Comparison of ENCODE assay signal across 9 cellular contexts in genomic region chr1:12063141-12064072, GRCh38. TPM values are rescaled to one million over a fixed set of nuclear protein-coding genes. Genes with fewer than 3 reads are reported as not detected.
DNase-seq lines count a peak whose midpoint lies in the region; ATAC-seq and TF ChIP-seq lines count a peak whose summit lies in the region.
"Had no signal": no experiment of that assay in that cellular context is flagged by ENCODE, and none has a peak within 500 bp of the region (broad histone marks: within the 10 kb centered on the region; RNA-seq: fewer than 3 reads in every experiment).

Gene TNFRSF8 (plus strand): TSS chr1:12063303. CDS start chr1:12063599, 296 bp downstream.

- H3K27me3 Mint-ChIP-seq in CD14-positive monocyte (ENCODE audit: low read depth in 3 of 3) (peaks cover 53 to 67% (median 56%) of the 10 kb centered on the region in 3 donors), memory B cell (peaks cover 33% of the 10 kb centered on the region)
- H3K27me3 Mint-ChIP-seq in activated T-helper 2 cell treated with anti-CD3 and anti-CD28 coated beads, Interferon-gamma antibody, Interleukin-2, Interleukin-4, amounts not matched to agents 10 μg/mL and 5 μg/mL and 100 μg/mL, durations not matched to agents 14 hours and 24 hours and 36 hours (ENCODE audit: low read depth): no peaks in the 10 kb centered on the region

- H3K27ac ChIP-seq in HEK293 (ENCODE audit: extremely low read depth, low read depth, low read length) (no peak within 1 kb of the TSS), testis (no peak within 1 kb of the TSS)

- TF ChIP-seq CTCF in CD14-positive monocyte (IDR thresholded peaks at IDR 0.05) (no peak), HEK293 (tag by site-specific recombination; IDR thresholded peaks at IDR 0.05) (no peak), testis (IDR thresholded peaks at IDR 0.05) (no peak)

- H3K27ac Mint-ChIP-seq in CD14-positive monocyte (peak within 1 kb of the TSS in 1 of 7 donors; percentile 45), memory B cell (no peak within 1 kb of the TSS)
- H3K27ac Mint-ChIP-seq in activated T-helper 2 cell treated with anti-CD3 and anti-CD28 coated beads, Interferon-gamma antibody, Interleukin-2, Interleukin-4, amounts not matched to agents 10 μg/mL and 5 μg/mL and 100 μg/mL, durations not matched to agents 14 hours and 24 hours and 36 hours: peak within 1 kb of the TSS; percentile 72

- intact Hi-C loops in CD14-positive monocyte (cut with micrococcal nuclease): no loop called here
- intact Hi-C loops in activated T-helper 2 cell treated with anti-CD3 and anti-CD28 coated beads, Interferon-gamma antibody, Interleukin-2, Interleukin-4, amounts not matched to agents 10 μg/mL and 5 μg/mL and 100 μg/mL, durations not matched to agents 14 hours and 24 hours and 36 hours (cut with micrococcal nuclease): loop anchor here (1.0 to 10.0 kb wide), 3 partner anchors 23 to 451 kb away; no protein-coding TSS in a partner anchor
- intact Hi-C loops in testis (cut with DNase I; ENCODE audit: low total_unique reads): no loop called here

- H3K9me3 Mint-ChIP-seq in CD14-positive monocyte (peaks cover 0 to 18% (median 8%) of the 10 kb centered on the region in 7 donors), memory B cell (no peaks in the 10 kb centered on the region)
- H3K9me3 Mint-ChIP-seq in activated T-helper 2 cell treated with anti-CD3 and anti-CD28 coated beads, Interferon-gamma antibody, Interleukin-2, Interleukin-4, amounts not matched to agents 10 μg/mL and 5 μg/mL and 100 μg/mL, durations not matched to agents 14 hours and 24 hours and 36 hours: no peaks in the 10 kb centered on the region

- H3K36me3 Mint-ChIP-seq in CD14-positive monocyte (peaks cover 0 to 6% of the 10 kb centered on the region in 2 donors), memory B cell (no peaks in the 10 kb centered on the region)
- H3K36me3 Mint-ChIP-seq in activated T-helper 2 cell treated with anti-CD3 and anti-CD28 coated beads, Interferon-gamma antibody, Interleukin-2, Interleukin-4, amounts not matched to agents 10 μg/mL and 5 μg/mL and 100 μg/mL, durations not matched to agents 14 hours and 24 hours and 36 hours (ENCODE audit: low read depth): peaks cover 31% of the 10 kb centered on the region

- peaks cover 13% of the 10 kb centered on the region for H3K4me1 Mint-ChIP-seq in CD14-positive monocyte
- peaks cover 55% of the 10 kb centered on the region for H3K4me1 Mint-ChIP-seq in activated T-helper 2 cell treated with anti-CD3 and anti-CD28 coated beads, Interferon-gamma antibody, Interleukin-2, Interleukin-4, amounts not matched to agents 10 μg/mL and 5 μg/mL and 100 μg/mL, durations not matched to agents 14 hours and 24 hours and 36 hours (ENCODE audit: low read depth)
- H3K4me1 Mint-ChIP-seq in memory B cell: peaks cover 37% of the 10 kb centered on the region

- H3K4me3 Mint-ChIP-seq in CD14-positive monocyte: peak within 1 kb of the TSS in 1 of 2 donors; percentile 86
- H3K4me3 Mint-ChIP-seq in activated T-helper 2 cell treated with anti-CD3 and anti-CD28 coated beads, Interferon-gamma antibody, Interleukin-2, Interleukin-4, amounts not matched to agents 10 μg/mL and 5 μg/mL and 100 μg/mL, durations not matched to agents 14 hours and 24 hours and 36 hours (ENCODE audit: low read depth): peak within 1 kb of the TSS; percentile 89
- H3K4me3 Mint-ChIP-seq in memory B cell: peak within 1 kb of the TSS; percentile 77

- CTCF ChIA-PET in HEK293 (lab: Yijun Ruan, JAX): interaction anchor here (0.6 to 1.6 kb wide), 2 partner anchors 16 to 344 kb away, joined by 3 read pairs; no protein-coding TSS in a partner anchor

- POLR2A ChIA-PET in HEK293 (lab: Yijun Ruan, JAX): no interaction called here

- no peak for DNase-seq in CD14-positive monocyte (ENCODE audit: low spot score)
- no peak for DNase-seq in activated T-helper 2 cell treated with anti-CD3 and anti-CD28 coated beads, Interferon-gamma antibody, Interleukin-2, Interleukin-4, amounts not matched to agents 10 μg/mL and 5 μg/mL and 100 μg/mL, durations not matched to agents 14 hours and 24 hours and 36 hours (ENCODE audit: low spot score)
- no peak for DNase-seq in memory B cell (ENCODE audit: low spot score in 2 of 2)
- DNase-seq in GOT3 (lab: John Stamatoyannopoulos, UW): no peak
- DNase-seq in glomerular visceral epithelial cell (ENCODE audit: extremely low spot score): no peak
- no peak for DNase-seq in testis
- DNase-seq: islet precursor cell had no signal

- WGBS in testis, 2 donors: 4% methylated on average over 12 to 69 of the region's 72 CpGs

- no peaks in the 10 kb centered on the region for H3K9me3 ChIP-seq in HEK293 (ENCODE audit: control insufficient read depth, insufficient read depth, low read depth, low read length)
- no peaks in the 10 kb centered on the region for H3K9me3 ChIP-seq in testis

- H3K4me3 ChIP-seq in HEK293 (ENCODE audit: low read depth, low read length) (no peak within 1 kb of the TSS), testis (peak within 1 kb of the TSS in 1 of 2 donors; percentile 15)

- no peaks in the 10 kb centered on the region for H3K36me3 ChIP-seq in HEK293 (ENCODE audit: control insufficient read depth in 2 of 2, insufficient read depth in 1 of 2, low read length in 2 of 2)
- H3K36me3 ChIP-seq in testis (ENCODE audit: low read depth, missing control alignments): no peaks in the 10 kb centered on the region

- no peaks in the 10 kb centered on the region for H3K27me3 ChIP-seq in testis

- H3K4me1 ChIP-seq in HEK293 (ENCODE audit: control insufficient read depth, insufficient read depth, low read length) (no peaks in the 10 kb centered on the region), testis (peaks cover 14% of the 10 kb centered on the region)

- no peak for TF ChIP-seq POLR2A in testis (IDR thresholded peaks at IDR 0.05)

- peak; percentile 40 for ATAC-seq in memory B cell (ENCODE audit: low read depth)
- no peak for ATAC-seq in GM21723 (IDR thresholded peaks at IDR 0.05; ENCODE audit: unreplicated experiment)

TF ChIP-seq in HEK293, 187 proteins besides CTCF, POLR2A, EP300 and RAD21:
- TF ChIP-seq EGR2 (tag by site-specific recombination; IDR thresholded peaks at IDR 0.05; ENCODE audit: low read depth) (peak; percentile 33; the same call in 1 of the 2 replicates), ZFHX2 (tag by site-specific recombination; conservative IDR thresholded peaks at IDR 0.05) (peak; percentile 21; the same call in 1 of the 2 replicates)
- TF ChIP-seq, protein P1, sequence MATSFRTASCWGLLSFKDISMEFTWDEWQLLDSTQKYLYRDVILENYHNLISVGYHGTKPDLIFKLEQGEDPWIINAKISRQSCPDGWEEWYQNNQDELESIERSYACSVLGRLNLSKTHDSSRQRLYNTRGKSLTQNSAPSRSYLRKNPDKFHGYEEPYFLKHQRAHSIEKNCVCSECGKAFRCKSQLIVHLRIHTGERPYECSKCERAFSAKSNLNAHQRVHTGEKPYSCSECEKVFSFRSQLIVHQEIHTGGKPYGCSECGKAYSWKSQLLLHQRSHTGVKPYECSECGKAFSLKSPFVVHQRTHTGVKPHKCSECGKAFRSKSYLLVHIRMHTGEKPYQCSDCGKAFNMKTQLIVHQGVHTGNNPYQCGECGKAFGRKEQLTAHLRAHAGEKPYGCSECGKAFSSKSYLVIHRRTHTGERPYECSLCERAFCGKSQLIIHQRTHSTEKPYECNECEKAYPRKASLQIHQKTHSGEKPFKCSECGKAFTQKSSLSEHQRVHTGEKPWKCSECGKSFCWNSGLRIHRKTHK (tag by site-specific recombination; IDR thresholded peaks at IDR 0.05): no peak
TF ChIP-seq in HEK293: peak in this region for 2.

RNA-seq across cellular contexts. Expression of gene TNFRSF8, which starts in this region (rescaled TPM):
- 10 to 100 TPM; 11.8 to 11.9 TPM for polyA plus RNA-seq in CD14-positive monocyte
- total RNA-seq in activated T-helper 2 cell treated with anti-CD3 and anti-CD28 coated beads, Interferon-gamma antibody, Interleukin-2, Interleukin-4, amounts not matched to agents 10 μg/mL and 5 μg/mL and 100 μg/mL, durations not matched to agents 14 hours and 24 hours and 36 hours: 65.0 and 65.5 TPM in 2 replicates
- 1 to 10 TPM; 5.4 to 6.9 TPM for total RNA-seq in testis
- 5.0 TPM for polyA plus RNA-seq in testis (ENCODE audit: insufficient read depth, low read depth, low replicate concordance)
